19 cellular contexts compared by ENCODE assay signal in genomic region chr3:65961128-65961527, GRCh38.
A peak's percentile ranks its signal among the peaks of the same experiment; 100 is the strongest.
DNase-seq lines count a peak whose midpoint lies in the region; ATAC-seq and TF ChIP-seq lines count a peak whose summit lies in the region.
"Had no signal": no experiment of that assay in that cellular context is flagged by ENCODE, and none has a peak within 500 bp of the region (broad histone marks: within the 10 kb centered on the region; RNA-seq: fewer than 3 reads in every experiment).

No MANE protein-coding gene starts in this region.

- peak overlapping the region; percentile 93 for H3K27ac Mint-ChIP-seq in progenitor cell of endocrine pancreas
- H3K27ac Mint-ChIP-seq: CD4-positive, CD25-positive, alpha-beta regulatory T cell had no signal

- H3K27ac ChIP-seq in heart right ventricle (peak overlapping the region in 7 of 10 donors; percentile 9 to 61 (median 25)), right cardiac atrium (ENCODE audit: low read length) (no peak overlapping the region), upper lobe of left lung (peak overlapping the region in 3 of 4 donors; percentile 4 to 57 (median 54))

- H3K36me3 ChIP-seq in heart right ventricle = no peaks in the 10 kb centered on the region
- H3K36me3 ChIP-seq in upper lobe of left lung = no peaks in the 10 kb centered on the region
- H3K36me3 ChIP-seq: BE2C had no signal

- WGBS in heart right ventricle, 2 donors = 59 to 65% methylated on average over 2 of the region's 2 CpGs
- 72% methylated on average over 2 of the region's 2 CpGs for WGBS in right cardiac atrium
- WGBS in upper lobe of left lung, 2 donors = 81 to 95% methylated on average over 2 of the region's 2 CpGs

- TF ChIP-seq EP300 in upper lobe of left lung (IDR thresholded peaks at IDR 0.05) = no peak

- DNase-seq in heart right ventricle (no peak), right cardiac atrium (no peak), left colon (no peak), progenitor cell of endocrine pancreas (ENCODE audit: low spot score, unreplicated experiment) (no peak), upper lobe of left lung (no peak), A172 (ENCODE audit: low spot score) (no peak)
- DNase-seq in stimulated activated CD4-positive, alpha-beta T cell treated with anti-CD3 and anti-CD28 coated beads, Interleukin-1b, Interleukin-23, amount 100 ng/mL, for 48 hours = no peak
- DNase-seq in activated effector memory CD4-positive, alpha-beta T cell treated with anti-CD3 and anti-CD28 coated beads, Interleukin-2, amount 50 U/mL, for 16 hours = no peak
- DNase-seq: BE2C; COR-L47; EL; GOT3; KBM-7; NCI-H1105; NCI-H1694; NCI-H2081 treated with DMSO at 0.1 percent for 48 hours; NK-92 treated with Interleukin-12 subunit alpha and Interleukin-12 subunit beta, amount 100 ng/mL, for 24 hours had no signal

- H3K4me1 ChIP-seq in heart right ventricle (peaks cover 5 to 68% (median 39%) of the 10 kb centered on the region in 9 donors), right cardiac atrium (ENCODE audit: control insufficient read depth, insufficient read depth, low read length) (peaks cover 9% of the 10 kb centered on the region), upper lobe of left lung (peaks cover 17 to 34% (median 28%) of the 10 kb centered on the region in 4 donors)

- H3K4me1 Mint-ChIP-seq in progenitor cell of endocrine pancreas (ENCODE audit: low read depth) = peaks cover 40% of the 10 kb centered on the region

- H3K9me3 Mint-ChIP-seq in progenitor cell of endocrine pancreas (ENCODE audit: low read depth) = peaks cover 3% of the 10 kb centered on the region

- TF ChIP-seq POLR2A in upper lobe of left lung (IDR thresholded peaks at IDR 0.05) = no peak

- intact Hi-C loops in heart right ventricle (cut with DNase I) (loop anchor here in 1 of 10 donors (10.0 kb wide), 1 partner anchor 74 kb away; the partner anchor contains the start of gene MAGI1), right cardiac atrium (cut with DNase I) (loop anchor here in 1 of 4 donors (5.0 to 10.0 kb wide), 2 partner anchors 74 to 969 kb away; partner anchors contain the start of gene MAGI1), left colon (cut with DNase I, micrococcal nuclease) (no loop called here)

- H3K27me3 ChIP-seq in heart right ventricle (no peaks in the 10 kb centered on the region), right cardiac atrium (ENCODE audit: control insufficient read depth, insufficient read depth) (no peaks in the 10 kb centered on the region), upper lobe of left lung (no peaks in the 10 kb centered on the region)
- H3K27me3 ChIP-seq: BE2C had no signal

- peak in 2 of 8 donors; percentile 20 to 25 for ATAC-seq in heart right ventricle
- ATAC-seq in right cardiac atrium = no peak
- ATAC-seq in left colon = peak; percentile 66
- ATAC-seq in upper lobe of left lung (ENCODE audit: low FRiP score in 2 of 2) = no peak
- ATAC-seq: GM12878 had no signal

- no peaks in the 10 kb centered on the region for H3K27me3 Mint-ChIP-seq in progenitor cell of endocrine pancreas
- H3K27me3 Mint-ChIP-seq: CD4-positive, CD25-positive, alpha-beta regulatory T cell had no signal

- H3K4me3 ChIP-seq in heart right ventricle = no peak overlapping the region
- no peak overlapping the region for H3K4me3 ChIP-seq in right cardiac atrium (ENCODE audit: low read length)
- H3K4me3 ChIP-seq in upper lobe of left lung = no peak overlapping the region
- H3K4me3 ChIP-seq: GM12878 had no signal

- no peaks in the 10 kb centered on the region for H3K9me3 ChIP-seq in heart right ventricle
- no peaks in the 10 kb centered on the region for H3K9me3 ChIP-seq in right cardiac atrium (ENCODE audit: control insufficient read depth, low read length)
- H3K9me3 ChIP-seq in upper lobe of left lung = no peaks in the 10 kb centered on the region
- H3K9me3 ChIP-seq: BE2C had no signal

- H3K36me3 Mint-ChIP-seq in progenitor cell of endocrine pancreas (ENCODE audit: insufficient read depth) = peaks cover 12% of the 10 kb centered on the region
- H3K36me3 Mint-ChIP-seq: CD4-positive, CD25-positive, alpha-beta regulatory T cell had no signal

- TF ChIP-seq CTCF in heart right ventricle (IDR thresholded peaks at IDR 0.05) = no peak
- TF ChIP-seq CTCF in progenitor cell of endocrine pancreas (IDR thresholded peaks at IDR 0.05; ENCODE audit: unreplicated experiment) = no peak
- no peak for TF ChIP-seq CTCF in upper lobe of left lung (IDR thresholded peaks at IDR 0.05)

- no peak overlapping the region for H3K4me3 Mint-ChIP-seq in progenitor cell of endocrine pancreas (ENCODE audit: low read depth)
